In genomic region chr6:102984360-102984759, GRCh38 we compare ENCODE assay signal across 1 cellular context.
A peak's percentile ranks its signal among the peaks of the same experiment; 100 is the strongest.
TF ChIP-seq lines count a peak whose summit lies in the region.

No MANE protein-coding gene starts in this region.

TF ChIP-seq in K562, 482 proteins besides CTCF, POLR2A, EP300 and RAD21 (continued from another document):
- TF ChIP-seq E4F1 (CRISPR knock-in tag; IDR thresholded peaks at IDR 0.05; ENCODE audit: borderline replicate concordance) = no peak
- TF ChIP-seq MAFK (IDR thresholded peaks at IDR 0.05; ENCODE audit: low read length) = peak; percentile 29; the same call in 1 of the 2 replicates
- peak; percentile 73 for TF ChIP-seq ZNF316 (IDR thresholded peaks at IDR 0.05)
- TF ChIP-seq ARID3A (IDR thresholded peaks at IDR 0.05; ENCODE audit: borderline replicate concordance, low read depth, low read length) = no peak
- no peak for TF ChIP-seq PHF20 (IDR thresholded peaks at IDR 0.05; ENCODE audit: partially characterized antibody)
- peak; percentile 42; the same call in 1 of the 2 replicates for TF ChIP-seq C11orf30 (IDR thresholded peaks at IDR 0.05; ENCODE audit: low read depth)
